8 cellular contexts compared by ENCODE assay signal in the genomic region with DNA sequence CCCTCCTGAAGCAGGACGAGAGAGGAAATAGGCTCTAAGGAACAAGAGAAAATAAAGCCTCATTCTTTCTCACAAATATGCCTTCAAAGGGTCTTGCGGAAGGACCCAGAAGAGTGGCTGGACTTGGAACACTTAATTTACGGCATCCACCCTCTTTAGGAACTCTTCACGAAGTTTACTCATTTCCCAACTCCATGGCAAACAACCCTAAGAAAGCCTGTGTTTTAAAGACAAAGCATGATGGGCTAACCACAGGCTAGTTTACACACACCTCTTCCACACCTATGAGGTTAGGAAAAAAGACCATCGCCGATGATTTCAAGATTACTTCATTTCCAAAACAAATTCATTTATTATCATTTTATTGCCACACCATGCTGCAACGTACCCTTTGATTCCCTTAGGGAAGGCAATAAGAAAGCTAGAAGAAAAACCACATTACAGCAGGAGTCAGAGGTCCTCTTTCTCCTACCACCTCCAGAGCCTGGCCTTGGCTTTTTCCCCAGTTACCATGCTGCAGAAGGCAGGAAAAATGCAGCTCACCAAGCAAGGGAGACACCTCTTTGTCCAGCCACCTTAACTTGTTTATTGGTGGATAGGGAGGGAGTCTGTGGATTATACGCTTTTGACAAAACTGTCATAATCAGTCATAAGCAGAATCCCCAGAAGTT. TPM values are rescaled to one million over a fixed set of nuclear protein-coding genes. Genes with fewer than 3 reads are reported as not detected.
"Had no signal": no experiment of that assay in that cellular context is flagged by ENCODE, and none has a peak within 500 bp of the region (broad histone marks: within the 10 kb centered on the region; RNA-seq: fewer than 3 reads in every experiment).

No MANE protein-coding gene starts in this region.

- H3K27ac Mint-ChIP-seq: H9 had no signal

- H3K4me3 Mint-ChIP-seq: H9 had no signal

- H3K27ac ChIP-seq: GM23248, KMS-11 had no signal

- ATAC-seq: K562 had no signal

- DNase-seq: GM23248, H9, HCEC 1CT, IMR-90 had no signal

- H3K4me3 ChIP-seq: GM23248, K562 had no signal

RNA-seq across cellular contexts. Expression of a gene that starts 29.6 kb away (rescaled TPM):
- total RNA-seq: GM23248, H1, H9, HT-29 had no signal

RNA-seq across cellular contexts. Expression of a gene that starts 33.5 kb away (rescaled TPM):
- total RNA-seq: GM23248, H1, H9, HT-29, IMR-90, K562 had no signal
